In the genomic region with DNA sequence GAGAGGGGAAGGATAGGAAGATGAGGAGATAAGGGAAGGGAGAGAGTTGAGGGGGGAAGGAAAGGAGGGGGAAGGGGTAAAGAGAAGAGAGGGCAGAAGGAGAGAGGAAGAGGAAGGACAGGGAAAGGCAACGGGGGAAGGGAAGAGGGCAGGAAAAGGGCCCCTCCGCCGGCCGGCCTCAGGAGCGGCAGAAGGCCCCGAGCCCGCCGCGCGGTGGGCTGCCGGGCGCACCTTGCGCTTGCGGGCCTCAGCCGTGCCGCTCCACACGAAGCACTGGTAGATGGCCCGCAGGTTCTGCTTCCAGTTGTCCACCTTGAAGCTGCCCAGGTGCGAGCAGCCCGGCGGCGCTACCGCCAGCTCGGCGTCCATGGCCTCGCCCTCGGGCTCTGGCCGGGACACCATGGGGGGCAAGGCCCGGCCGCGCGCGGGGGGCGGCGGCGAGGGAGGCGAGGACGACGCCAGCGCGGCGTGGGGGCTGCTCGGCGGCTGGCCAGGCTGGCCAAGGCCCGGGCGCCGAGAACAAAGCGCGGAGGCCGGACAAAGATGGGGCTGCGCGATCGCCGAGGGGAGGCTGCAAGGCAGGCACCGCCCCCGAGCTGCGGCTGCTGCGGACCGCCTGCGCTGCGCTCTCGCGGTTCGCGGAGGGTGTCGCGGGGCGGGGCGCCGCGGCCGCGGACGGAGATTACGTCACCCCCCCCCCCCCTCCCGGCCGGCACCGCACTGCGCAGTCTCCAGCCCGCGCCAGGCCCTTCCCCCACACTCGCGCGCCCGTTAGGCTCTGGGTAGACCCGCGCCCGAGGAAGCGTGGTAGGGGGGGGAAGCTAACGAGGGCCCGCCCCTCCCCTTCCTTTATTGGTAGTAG, we compare ENCODE assay signal across 1 cellular context.
TF ChIP-seq lines count a peak whose summit lies in the region.

A gene (minus strand): TSS at position 578 of the 862 bp plus-strand sequence. CDS start 176 bp downstream, at position 402.

TF ChIP-seq in SK-N-SH treated with all-trans-retinoic acid at 6 μM for 48 hours, 23 proteins besides CTCF, POLR2A, EP300 and RAD21 (continued from another document):
- TF ChIP-seq CSDC2 (CRISPR knock-in tag; IDR thresholded peaks at IDR 0.05): no peak
- TF ChIP-seq, protein P1, sequence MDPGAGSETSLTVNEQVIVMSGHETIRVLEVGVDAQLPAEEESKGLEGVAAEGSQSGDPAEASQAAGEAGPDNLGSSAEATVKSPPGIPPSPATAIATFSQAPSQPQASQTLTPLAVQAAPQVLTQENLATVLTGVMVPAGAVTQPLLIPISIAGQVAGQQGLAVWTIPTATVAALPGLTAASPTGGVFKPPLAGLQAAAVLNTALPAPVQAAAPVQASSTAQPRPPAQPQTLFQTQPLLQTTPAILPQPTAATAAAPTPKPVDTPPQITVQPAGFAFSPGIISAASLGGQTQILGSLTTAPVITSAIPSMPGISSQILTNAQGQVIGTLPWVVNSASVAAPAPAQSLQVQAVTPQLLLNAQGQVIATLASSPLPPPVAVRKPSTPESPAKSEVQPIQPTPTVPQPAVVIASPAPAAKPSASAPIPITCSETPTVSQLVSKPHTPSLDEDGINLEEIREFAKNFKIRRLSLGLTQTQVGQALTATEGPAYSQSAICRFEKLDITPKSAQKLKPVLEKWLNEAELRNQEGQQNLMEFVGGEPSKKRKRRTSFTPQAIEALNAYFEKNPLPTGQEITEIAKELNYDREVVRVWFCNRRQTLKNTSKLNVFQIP (CRISPR knock-in tag; IDR thresholded peaks at IDR 0.05; ENCODE audit: borderline replicate concordance, low read depth): no peak
